ENCODE assay signal across 17 cellular contexts in genomic region chr2:228549390-228550007, GRCh38.
A peak's percentile ranks its signal among the peaks of the same experiment; 100 is the strongest.
DNase-seq lines count a peak whose midpoint lies in the region; ATAC-seq, FAIRE-seq and TF ChIP-seq lines count a peak whose summit lies in the region.
"Had no signal": no experiment of that assay in that cellular context is flagged by ENCODE, and none has a peak within 500 bp of the region (broad histone marks: within the 10 kb centered on the region; RNA-seq: fewer than 3 reads in every experiment).

No MANE protein-coding gene starts in this region.

- ATAC-seq in GM12878 (peak; percentile 65), left cardiac atrium (no peak)
- ATAC-seq: HCT116, HepG2 had no signal

- H3K27ac ChIP-seq in OCI-LY3 (ENCODE audit: low read length) (no peak overlapping the region), GM12878 (ENCODE audit: control insufficient read depth, insufficient read depth) (no peak overlapping the region), neural cell (ENCODE audit: low read length) (no peak overlapping the region)
- H3K27ac ChIP-seq: GM23248 had no signal

- H3K9me3 ChIP-seq in OCI-LY3 (ENCODE audit: insufficient read depth, low read length) (no peaks in the 10 kb centered on the region), GM12878 (replicated peaks; ENCODE audit: control insufficient read depth, insufficient read depth, low read length) (no peaks in the 10 kb centered on the region; the same call in 2 of the 3 replicates), neural cell (ENCODE audit: low read length) (no peaks in the 10 kb centered on the region)

- no TSS peak for BruUV-seq in GM12878 (replicated peaks; lab: Mats Ljungman, UMichigan)

- H3K36me3 ChIP-seq in OCI-LY3 (replicated peaks; ENCODE audit: low read depth, low read length) (no peaks in the 10 kb centered on the region), GM12878 (ENCODE audit: control insufficient read depth in 2 of 2, insufficient read depth in 2 of 2, low read length in 1 of 2) (no peaks in the 10 kb centered on the region), neural cell (ENCODE audit: insufficient read depth, low read length) (no peaks in the 10 kb centered on the region)

- intact Hi-C loops in GM12878 (cut with micrococcal nuclease; ENCODE audit: unreplicated experiment): no loop called here
- intact Hi-C loops in left cardiac atrium (cut with DNase I): no loop called here

- RAD21 ChIA-PET in GM12878 (lab: Charles Lee; ENCODE audit: unreplicated experiment): interaction anchor here (1.2 kb wide), 1 partner anchor 64 kb away, joined by 3 read pairs; no protein-coding TSS in a partner anchor

- no peaks in the 10 kb centered on the region for H3K79me2 ChIP-seq in OCI-LY3 (ENCODE audit: low read length)
- H3K79me2 ChIP-seq in GM12878 (ENCODE audit: control insufficient read depth, insufficient read depth, low read length): no peaks in the 10 kb centered on the region
- no peaks in the 10 kb centered on the region for H3K79me2 ChIP-seq in neural cell (replicated peaks; ENCODE audit: insufficient read depth, low read length)

- H3K9ac ChIP-seq in OCI-LY3 (ENCODE audit: low read length): no peak overlapping the region
- no peak overlapping the region for H3K9ac ChIP-seq in GM12878 (ENCODE audit: control insufficient read depth, insufficient read depth, low read length)
- H3K9ac ChIP-seq in neural cell (ENCODE audit: low read length): no peak overlapping the region
- H3K9ac ChIP-seq: GM23248 had no signal

- POLR2A ChIA-PET in GM12878 (lab: Charles Lee): interaction anchor here (0.6 kb wide), 1 partner anchor 48 kb away, joined by 3 read pairs; no protein-coding TSS in a partner anchor

- peak overlapping the region; percentile 45 for H3K4me2 ChIP-seq in OCI-LY3 (ENCODE audit: low read length)
- no peak overlapping the region for H3K4me2 ChIP-seq in GM12878 (ENCODE audit: control insufficient read depth, insufficient read depth)
- H3K4me2 ChIP-seq in neural cell (ENCODE audit: low read length): no peak overlapping the region

- no peak for TF ChIP-seq POLR2A in GM12892 (IDR thresholded peaks at IDR 0.05; ENCODE audit: low read depth, low read length)
- no peak for TF ChIP-seq POLR2A in GM12878 (IDR thresholded peaks at IDR 0.05; ENCODE audit: low read depth, low read length)

- in situ Hi-C loops in GM12878 (cut with MboI): no loop called here

- SMC1A ChIA-PET in GM12878 (lab: Charles Lee; ENCODE audit: uncharacterized antibody, unreplicated experiment): interaction anchor here (0.8 kb wide), 1 partner anchor 10 kb away, joined by 3 read pairs; no protein-coding TSS in a partner anchor

- no peaks in the 10 kb centered on the region for H3F3A ChIP-seq in neural cell (ENCODE audit: insufficient read depth, low read length, poor library complexity, severe bottlenecking)

- CTCF ChIA-PET in GM12878 (lab: Yijun Ruan, JAX): no interaction called here

- H3K4me3 ChIP-seq in OCI-LY3 (ENCODE audit: low read length) (no peak overlapping the region), GM12878 (no peak overlapping the region), neural cell (ENCODE audit: low read length) (peak overlapping the region; percentile 5)
- H3K4me3 ChIP-seq: GM23248 had no signal

- H3K4me1 ChIP-seq in OCI-LY3 (ENCODE audit: low read length): peaks cover 29% of the 10 kb centered on the region
- H3K4me1 ChIP-seq in GM12878 (ENCODE audit: control insufficient read depth, insufficient read depth, low read length): no peaks in the 10 kb centered on the region

- no peaks in the 10 kb centered on the region for H3K27me3 ChIP-seq in OCI-LY3 (ENCODE audit: low read depth, low read length)
- no peaks in the 10 kb centered on the region for H3K27me3 ChIP-seq in GM12878 (replicated peaks in 1 of 2; ENCODE audit: control insufficient read depth in 2 of 2, insufficient read depth in 2 of 2, low read length in 1 of 2)
- H3K27me3 ChIP-seq in neural cell (ENCODE audit: insufficient read depth, low read depth, low read length): no peaks in the 10 kb centered on the region

- H2AFZ ChIP-seq in OCI-LY3 (ENCODE audit: low read depth, low read length) (no peak overlapping the region), GM12878 (ENCODE audit: control insufficient read depth, low read depth, low read length) (no peak overlapping the region), neural cell (ENCODE audit: low read depth, low read length) (no peak overlapping the region)

- no peaks in the 10 kb centered on the region for H4K20me1 ChIP-seq in OCI-LY3 (ENCODE audit: insufficient read depth, low read length)
- no peaks in the 10 kb centered on the region for H4K20me1 ChIP-seq in GM12878 (ENCODE audit: control insufficient read depth, insufficient read depth)
- H4K20me1 ChIP-seq in neural cell (ENCODE audit: insufficient read depth): no peaks in the 10 kb centered on the region

- no peak for DNase-seq in GM12892 (ENCODE audit: insufficient read length)
- no peak for DNase-seq in GM12878 (ENCODE audit: low read depth, low spot score)
- no peak for DNase-seq in D341Med (ENCODE audit: low spot score)
- no peak for DNase-seq in left cardiac atrium
- no peak for DNase-seq in frontal cortex (ENCODE audit: low spot score in 2 of 2)
- DNase-seq: C1 segment of cervical spinal cord; CD4-positive, alpha-beta T cell; DND-41; GDM1; GM23248 had no signal

- no peak for TF ChIP-seq EP300 in GM12878 (IDR thresholded peaks at IDR 0.05; ENCODE audit: borderline replicate concordance in 1 of 2, control insufficient read depth in 1 of 2, low read depth in 2 of 2, low read length in 2 of 2)
- TF ChIP-seq EP300 in neural cell (conservative IDR thresholded peaks at IDR 0.05; ENCODE audit: poor library complexity, severe bottlenecking): no peak

- TF ChIP-seq RAD21 in GM12878 (IDR thresholded peaks at IDR 0.05; ENCODE audit: insufficient read depth, low read depth, low read length): no peak
- TF ChIP-seq RAD21 in neural cell (conservative IDR thresholded peaks at IDR 0.05): no peak

- FAIRE-seq in GM12892 (lab: Jason Lieb, UNC) (peak; percentile 76), GM12878 (lab: Jason Lieb, UNC) (no peak), frontal cortex (lab: Jason Lieb, UNC) (no peak)
- FAIRE-seq: A204.1, H54, HepG2, HTR-8/SVneo had no signal

- 46% methylated on average over 7 of the region's 7 CpGs for WGBS in GM12878 (ENCODE audit: insufficient coverage, insufficient replicate concordance, low lambda C conversion rate, missing lambda C conversion rate)

- H3K9me2 ChIP-seq in neural cell (ENCODE audit: insufficient read depth, low read length): no peaks in the 10 kb centered on the region

- no peak for TF ChIP-seq CTCF in OCI-LY3 (IDR thresholded peaks at IDR 0.05; ENCODE audit: low read depth, low read length)
- no peak for TF ChIP-seq CTCF in GM12878 (IDR thresholded peaks at IDR 0.05 in 2 of 3, conservative IDR thresholded peaks at IDR 0.05 in 1 of 3; ENCODE audit: control insufficient read depth in 2 of 3, extremely low read depth in 1 of 3, insufficient read depth in 1 of 3, low read depth in 3 of 3, low read length in 3 of 3)
- TF ChIP-seq CTCF in neural cell (IDR thresholded peaks at IDR 0.05; ENCODE audit: poor library complexity, severe bottlenecking): no peak

TF ChIP-seq in GM12878, 131 proteins besides CTCF, POLR2A, EP300 and RAD21 (continues in another document):
- TF ChIP-seq RUNX3 (IDR thresholded peaks at IDR 0.05; ENCODE audit: low read length) (0 out of 2 replicates have a peak, but pooled peaks have one; percentile 18), BHLHE40 (IDR thresholded peaks at IDR 0.05; ENCODE audit: borderline replicate concordance in 1 of 2, low read depth in 2 of 2, low read length in 1 of 2) (peak in 1 of 2 experiments; percentile 31; a peak in 1 of 4 replicates)

TF ChIP-seq in neural cell, 6 proteins besides CTCF, POLR2A, EP300 and RAD21:
- TF ChIP-seq SMC3 (conservative IDR thresholded peaks at IDR 0.05; ENCODE audit: poor library complexity) (no peak), TAF1 (IDR thresholded peaks at IDR 0.05; ENCODE audit: low read depth) (no peak), REST (IDR thresholded peaks at IDR 0.05; ENCODE audit: borderline replicate concordance) (no peak), MXI1 (conservative IDR thresholded peaks at IDR 0.05; ENCODE audit: poor library complexity, severe bottlenecking) (no peak), POLR2AphosphoS5 (IDR thresholded peaks at IDR 0.05) (no peak), EZH2 (IDR thresholded peaks at IDR 0.05; ENCODE audit: borderline replicate concordance, insufficient read depth, low read length, poor library complexity, severe bottlenecking) (no peak)
